ENCODE assay signal across 9 cellular contexts in the genomic region with DNA sequence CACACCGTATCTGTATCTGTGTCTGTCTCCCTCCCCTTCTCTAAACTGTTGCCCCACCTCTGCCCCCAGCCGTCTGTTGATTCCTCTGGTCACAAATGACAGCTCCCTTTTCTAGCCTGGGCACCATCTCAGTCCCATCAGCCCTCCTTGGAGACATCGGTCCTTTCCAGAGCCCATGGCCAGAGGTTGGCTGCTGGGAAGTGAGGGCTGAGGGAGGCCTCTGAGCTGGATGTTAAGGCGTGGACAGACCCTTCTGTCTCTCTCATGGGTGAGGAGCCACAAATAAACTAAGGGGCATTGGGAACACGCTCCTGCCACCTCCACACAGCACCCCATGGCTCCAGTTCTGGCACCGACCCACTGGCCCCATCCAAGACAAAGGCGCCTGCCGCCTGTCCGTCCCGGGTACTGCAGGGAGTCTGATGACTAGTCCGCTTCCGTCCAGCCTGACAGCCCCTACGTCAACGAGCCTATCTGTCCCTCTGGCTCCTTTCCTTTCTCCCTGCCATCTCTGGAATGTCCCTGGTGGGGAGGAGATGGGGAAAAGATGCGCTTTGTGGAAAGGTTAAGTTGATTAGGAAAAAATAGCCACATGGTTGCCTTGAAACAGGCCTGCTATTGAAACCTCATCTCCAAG. TPM values are rescaled to one million over a fixed set of nuclear protein-coding genes. Genes with fewer than 3 reads are reported as not detected.
DNase-seq lines count a peak whose midpoint lies in the region; ATAC-seq and TF ChIP-seq lines count a peak whose summit lies in the region.
"Had no signal": no experiment of that assay in that cellular context is flagged by ENCODE, and none has a peak within 500 bp of the region (broad histone marks: within the 10 kb centered on the region; RNA-seq: fewer than 3 reads in every experiment).

No MANE protein-coding gene starts in this region.

- no peaks in the 10 kb centered on the region for H3K23me2 ChIP-seq in H9 (ENCODE audit: insufficient read length, low read depth, low read length, poor library complexity, severe bottlenecking)

- peaks cover 27% of the 10 kb centered on the region; the same call in 1 of the 2 replicates for H3F3A ChIP-seq in PC-9 (ENCODE audit: insufficient read depth, low read depth)

- H3K9me3 ChIP-seq in H9 (ENCODE audit: control insufficient read depth, low read depth, low read length) (no peaks in the 10 kb centered on the region), gastrocnemius medialis (no peaks in the 10 kb centered on the region), PC-9 (ENCODE audit: insufficient read depth, low read depth) (no peaks in the 10 kb centered on the region), mucosa of descending colon (no peaks in the 10 kb centered on the region)

- H4K5ac ChIP-seq in H9 (ENCODE audit: insufficient read length, low read depth, low read length): no peak overlapping the region

- no peaks in the 10 kb centered on the region; a peak in 2 of 5 replicates for H3K9me3 Mint-ChIP-seq in H9
- H3K9me3 Mint-ChIP-seq in chondrocyte (ENCODE audit: low read depth): no peaks in the 10 kb centered on the region

- H3K9me2 ChIP-seq in PC-9 (ENCODE audit: insufficient read depth): no peaks in the 10 kb centered on the region

- no peak overlapping the region for H3K14ac ChIP-seq in H9 (ENCODE audit: insufficient read depth, low read length)

- no peaks in the 10 kb centered on the region for H3K36me3 ChIP-seq in gastrocnemius medialis
- peaks cover 27% of the 10 kb centered on the region for H3K36me3 ChIP-seq in PC-9 (ENCODE audit: low read depth)
- H3K36me3 ChIP-seq in mucosa of descending colon (ENCODE audit: low read depth): no peaks in the 10 kb centered on the region

- no peaks in the 10 kb centered on the region; the same call in 1 of the 2 replicates for H3K27me3 ChIP-seq in H9 (ENCODE audit: insufficient read depth, low read length)
- H3K27me3 ChIP-seq in gastrocnemius medialis: no peaks in the 10 kb centered on the region
- no peaks in the 10 kb centered on the region for H3K27me3 ChIP-seq in PC-9 (ENCODE audit: insufficient read depth, low read depth)

- no peak overlapping the region for H3K9ac ChIP-seq in H9 (ENCODE audit: extremely low read depth, insufficient read length, low read length)

- no peak overlapping the region for H3K18ac ChIP-seq in H9 (ENCODE audit: insufficient read length, low read depth, low read length)

- no peak overlapping the region for H2BK12ac ChIP-seq in H9 (ENCODE audit: insufficient read length, low read depth, low read length)

- peaks cover 56 to 67% of the 10 kb centered on the region in 2 experiments for H3K4me1 Mint-ChIP-seq in H9
- H3K4me1 Mint-ChIP-seq in chondrocyte (ENCODE audit: low read depth): peaks cover 53% of the 10 kb centered on the region

- H2BK15ac ChIP-seq in H9 (ENCODE audit: low read depth, low read length): no peak overlapping the region

- H3K27ac ChIP-seq in H9 (ENCODE audit: insufficient read length, low read depth, low read length): no peak overlapping the region
- peak overlapping the region; percentile 91 to 97 (median 92) for H3K27ac ChIP-seq in gastrocnemius medialis
- H3K27ac ChIP-seq in PC-9: no peak overlapping the region

- no peak overlapping the region for H3T11ph ChIP-seq in H9 (ENCODE audit: low read length)

- H2AK5ac ChIP-seq in H9 (ENCODE audit: insufficient read length, low read length): no peak overlapping the region

- ATAC-seq in gastrocnemius medialis: peak; percentile 40 to 45
- no peak for ATAC-seq in mucosa of descending colon
- ATAC-seq in GM21390 (IDR thresholded peaks at IDR 0.05; ENCODE audit: unreplicated experiment): no peak

- H3K27ac Mint-ChIP-seq in H9: peak overlapping the region; percentile 55 to 88 (median 68); a peak in 5 of 7 replicates
- peak overlapping the region; percentile 69 for H3K27ac Mint-ChIP-seq in chondrocyte (ENCODE audit: unreplicated experiment)

- in situ Hi-C loops in gastrocnemius medialis (cut with MboI; ENCODE audit: low sequenced_read_pairs in 4 of 4): no loop called here

- TF ChIP-seq CTCF in H9 (conservative IDR thresholded peaks at IDR 0.05) (0 out of 3 replicates have a peak, but pooled peaks have one; percentile 13), chondrocyte (IDR thresholded peaks at IDR 0.05) (peak; percentile 45), gastrocnemius medialis (IDR thresholded peaks at IDR 0.05 in 4 of 5, conservative IDR thresholded peaks at IDR 0.05 in 1 of 5) (peak; percentile 49 to 57 (median 50)), PC-9 (conservative IDR thresholded peaks at IDR 0.05) (no peak), mucosa of descending colon (IDR thresholded peaks at IDR 0.05) (no peak)

- H3K79me1 ChIP-seq in H9 (ENCODE audit: insufficient read depth, low read depth, low read length, poor library complexity, severe bottlenecking): no peaks in the 10 kb centered on the region

- H2AFZ ChIP-seq in H9 (ENCODE audit: low read length) (no peak overlapping the region), PC-9 (no peak overlapping the region)

- H3K4me1 ChIP-seq in H9 (ENCODE audit: insufficient read depth, low read length): peaks cover 7% of the 10 kb centered on the region; the same call in 1 of the 2 replicates
- peaks cover 60 to 66% of the 10 kb centered on the region in 2 donors for H3K4me1 ChIP-seq in gastrocnemius medialis
- peaks cover 26% of the 10 kb centered on the region for H3K4me1 ChIP-seq in PC-9 (replicated peaks; ENCODE audit: insufficient read depth)
- peaks cover 31% of the 10 kb centered on the region for H3K4me1 ChIP-seq in mucosa of descending colon (ENCODE audit: low read depth)

- no peak overlapping the region for H4K8ac ChIP-seq in H9 (replicated peaks; ENCODE audit: insufficient read length, low read depth, low read length)

- BruUV-seq in PC-9 (replicated peaks; lab: Mats Ljungman, UMichigan): no TSS peak

- H3K23ac ChIP-seq in H9 (ENCODE audit: insufficient read length, low read depth, low read length): no peak overlapping the region

- CTCF ChIA-PET in PC-9 (lab: Charles Lee): no interaction called here

- H3K79me2 ChIP-seq in H9 (ENCODE audit: insufficient read depth, low read length) (no peaks in the 10 kb centered on the region), PC-9 (ENCODE audit: low read depth) (peaks cover 50% of the 10 kb centered on the region)

- no peak overlapping the region for H2BK120ac ChIP-seq in H9 (ENCODE audit: low read depth, low read length, poor library complexity, severe bottlenecking)

- H3K4me2 ChIP-seq in H9 (ENCODE audit: insufficient read depth, insufficient read length, low read length): no peak overlapping the region
- H3K4me2 ChIP-seq in PC-9: no peak overlapping the region

- peak in 1 of 2 donors; percentile 48 for TF ChIP-seq POLR2A in gastrocnemius medialis (IDR thresholded peaks at IDR 0.05)

- H3K56ac ChIP-seq in H9 (ENCODE audit: insufficient read length, low read depth, low read length): no peak overlapping the region

- H3K4me3 ChIP-seq in gastrocnemius medialis (peak overlapping the region in 2 of 4 donors; percentile 12 to 19), PC-9 (no peak overlapping the region), mucosa of descending colon (no peak overlapping the region)

- no peak overlapping the region for H3K4ac ChIP-seq in H9 (ENCODE audit: low read depth, low read length)

- intact Hi-C loops in gastrocnemius medialis (cut with DNase I; ENCODE audit: low total_unique reads) (loop anchor here (2.0 to 10.0 kb wide), 4 partner anchors 49 to 479 kb away; a partner anchor contains a TSS), PC-9 (cut with micrococcal nuclease; ENCODE audit: unreplicated experiment) (no loop called here), mucosa of descending colon (cut with DNase I, micrococcal nuclease) (no loop called here)

- H2BK20ac ChIP-seq in H9 (ENCODE audit: low read depth, low read length, poor library complexity, severe bottlenecking): no peak overlapping the region

- H3K27me3 Mint-ChIP-seq in H9 (ENCODE audit: low read depth): peaks cover 47% of the 10 kb centered on the region
- H3K27me3 Mint-ChIP-seq in chondrocyte (ENCODE audit: low read depth): no peaks in the 10 kb centered on the region

- H4K91ac ChIP-seq in H9 (ENCODE audit: insufficient read length, low read depth, low read length): no peak overlapping the region

- WGBS in H9 (ENCODE audit: extremely low coverage, insufficient read length, low lambda C conversion rate): no CpG with 5 or more reads among the region's 15 CpGs

- H2BK5ac ChIP-seq in H9 (ENCODE audit: insufficient read length, low read length): no peak overlapping the region

- H3K4me3 Mint-ChIP-seq in H9 (peak overlapping the region in 1 of 2 experiments; percentile 61; a peak in 3 of 5 replicates), chondrocyte (ENCODE audit: unreplicated experiment) (no peak overlapping the region)

- H3K36me3 Mint-ChIP-seq in H9 (ENCODE audit: insufficient read depth in 1 of 3, low read depth in 3 of 3): peaks cover 0 to 2% (median 0%) of the 10 kb centered on the region in 3 experiments; a peak in 3 of 7 replicates
- peaks cover 2% of the 10 kb centered on the region for H3K36me3 Mint-ChIP-seq in chondrocyte (ENCODE audit: low read depth)

- POLR2A ChIA-PET in PC-9 (lab: Charles Lee; ENCODE audit: unreplicated experiment): interaction anchor here (0.5 kb wide), 1 partner anchor 13 kb away, joined by 5 read pairs; no protein-coding TSS in a partner anchor

- H4K20me1 ChIP-seq in H9 (ENCODE audit: control insufficient read depth, insufficient read depth, insufficient read length) (no peaks in the 10 kb centered on the region), PC-9 (ENCODE audit: insufficient read depth) (peaks cover 27% of the 10 kb centered on the region)

- no peak for DNase-seq in H9
- no peak for DNase-seq in chondrocyte (ENCODE audit: low spot score)
- peak; percentile 82 for DNase-seq in islet precursor cell
- peak; percentile 58 to 91 for DNase-seq in gastrocnemius medialis
- DNase-seq in PC-9: no peak
- no peak for DNase-seq in mucosa of descending colon
- DNase-seq in epidermal melanocyte (ENCODE audit: insufficient read length, low spot score): no peak
- DNase-seq: NCI-H69 had no signal

RNA-seq across cellular contexts. Expression of a gene that starts 10.5 kb away (rescaled TPM):
- total RNA-seq in H9 (2021) (6.1 and 7.1 TPM in 2 replicates), chondrocyte (10.5 to 16.9 TPM (median 16.5 TPM) in 3 replicates), gastrocnemius medialis (10 to 100 TPM in 1 of 4 donors, 1 to 10 TPM in 3; 6.0 to 20.0 (median 8.9) TPM), PC-9 (2021) (35.5 and 39.7 TPM in 2 replicates), mucosa of descending colon (10 to 100 TPM in 1 of 3 donors, 1 to 10 TPM in 2; 1.8 to 16.6 (median 5.4) TPM)

Comparison
In these comparisons a context has a peak if more than half of its experiments do, and no peak if none do; other contexts are left out.
1. DNase-seq: peak in islet precursor cell (single experiment) and gastrocnemius medialis (2 of 2); none in H9 (single experiment), chondrocyte (single experiment), PC-9 (0 of 2), mucosa of descending colon (0 of 3) and epidermal melanocyte (single experiment).
2. H3K27ac ChIP-seq: peak in gastrocnemius medialis (4 of 4); none in H9 (single experiment) and PC-9 (single experiment).
3. CTCF ChIP-seq: peak in H9 (single experiment), chondrocyte (single experiment) and gastrocnemius medialis (5 of 5); none in PC-9 (single experiment) and mucosa of descending colon (single experiment).
4. ATAC-seq: peak in gastrocnemius medialis (2 of 2); none in mucosa of descending colon (single experiment) and GM21390 (single experiment).